Comparison of ENCODE assay signal across 1 cellular context in genomic region chr6:157727629-157728182, GRCh38.
TF ChIP-seq lines count a peak whose summit lies in the region.

No MANE protein-coding gene starts in this region.

TF ChIP-seq in HepG2, 621 proteins besides CTCF, POLR2A, EP300 and RAD21 (continued from another document and continues in another):
- TF ChIP-seq HNF1B (CRISPR knock-in tag; IDR thresholded peaks at IDR 0.05): peak; percentile 93
- TF ChIP-seq ZNF121 (CRISPR knock-in tag; IDR thresholded peaks at IDR 0.05): no peak
- no peak for TF ChIP-seq ZNF180 (CRISPR knock-in tag; IDR thresholded peaks at IDR 0.05; ENCODE audit: borderline replicate concordance, low read depth)
- TF ChIP-seq NR2F2 (IDR thresholded peaks at IDR 0.05; ENCODE audit: borderline replicate concordance, low read depth): no peak
- TF ChIP-seq SOX13 (IDR thresholded peaks at IDR 0.05): no peak
- peak in 1 of 2 experiments; percentile 68; a peak in 3 of 4 replicates for TF ChIP-seq SOX13 (CRISPR knock-in tag; conservative IDR thresholded peaks at IDR 0.05 in 1 of 2, IDR thresholded peaks at IDR 0.05 in 1 of 2)
- 0 out of 2 replicates have a peak, but pooled peaks have one; percentile 46 for TF ChIP-seq KDM4B (CRISPR knock-in tag; IDR thresholded peaks at IDR 0.05)
- peak; percentile 1; the same call in 1 of the 2 replicates for TF ChIP-seq ZNF292 (CRISPR knock-in tag; IDR thresholded peaks at IDR 0.05; ENCODE audit: borderline replicate concordance, low read depth)
- peak; percentile 64 for TF ChIP-seq KDM1A (CRISPR knock-in tag; IDR thresholded peaks at IDR 0.05)
- TF ChIP-seq MAFF (IDR thresholded peaks at IDR 0.05; ENCODE audit: low read depth, low read length): peak; percentile 53
- TF ChIP-seq FOXA3 (CRISPR knock-in tag; IDR thresholded peaks at IDR 0.05): peak; percentile 56; the same call in 1 of the 2 replicates
- TF ChIP-seq SAP130 (CRISPR knock-in tag; IDR thresholded peaks at IDR 0.05; ENCODE audit: low read depth): peak; percentile 55; the same call in 1 of the 2 replicates
- TF ChIP-seq ZNF124 (CRISPR knock-in tag; IDR thresholded peaks at IDR 0.05): 0 out of 2 replicates have a peak, but pooled peaks have one; percentile 4
- TF ChIP-seq PHB2 (IDR thresholded peaks at IDR 0.05; ENCODE audit: partially characterized antibody): no peak
- no peak for TF ChIP-seq ZNF740 (CRISPR knock-in tag; IDR thresholded peaks at IDR 0.05)
- TF ChIP-seq NR2F6 (IDR thresholded peaks at IDR 0.05): peak; percentile 32
- TF ChIP-seq NR2F6 (CRISPR knock-in tag; IDR thresholded peaks at IDR 0.05): no peak; the same call in 1 of the 2 replicates
- peak; percentile 97 for TF ChIP-seq HNF1A (IDR thresholded peaks at IDR 0.05; ENCODE audit: low read depth)
- TF ChIP-seq HNF1A (CRISPR knock-in tag; IDR thresholded peaks at IDR 0.05; ENCODE audit: borderline replicate concordance): peak; percentile 96
- TF ChIP-seq FOSL2 (CRISPR knock-in tag; IDR thresholded peaks at IDR 0.05): peak; percentile 62; the same call in 1 of the 2 replicates
- TF ChIP-seq RBFOX2 (IDR thresholded peaks at IDR 0.05; ENCODE audit: low read depth, low read length): peak; percentile 69
- TF ChIP-seq PAF1 (CRISPR knock-in tag; IDR thresholded peaks at IDR 0.05): no peak
- peak; percentile 76 for TF ChIP-seq TCF7 (IDR thresholded peaks at IDR 0.05; ENCODE audit: low read depth)
- TF ChIP-seq, protein P1, sequence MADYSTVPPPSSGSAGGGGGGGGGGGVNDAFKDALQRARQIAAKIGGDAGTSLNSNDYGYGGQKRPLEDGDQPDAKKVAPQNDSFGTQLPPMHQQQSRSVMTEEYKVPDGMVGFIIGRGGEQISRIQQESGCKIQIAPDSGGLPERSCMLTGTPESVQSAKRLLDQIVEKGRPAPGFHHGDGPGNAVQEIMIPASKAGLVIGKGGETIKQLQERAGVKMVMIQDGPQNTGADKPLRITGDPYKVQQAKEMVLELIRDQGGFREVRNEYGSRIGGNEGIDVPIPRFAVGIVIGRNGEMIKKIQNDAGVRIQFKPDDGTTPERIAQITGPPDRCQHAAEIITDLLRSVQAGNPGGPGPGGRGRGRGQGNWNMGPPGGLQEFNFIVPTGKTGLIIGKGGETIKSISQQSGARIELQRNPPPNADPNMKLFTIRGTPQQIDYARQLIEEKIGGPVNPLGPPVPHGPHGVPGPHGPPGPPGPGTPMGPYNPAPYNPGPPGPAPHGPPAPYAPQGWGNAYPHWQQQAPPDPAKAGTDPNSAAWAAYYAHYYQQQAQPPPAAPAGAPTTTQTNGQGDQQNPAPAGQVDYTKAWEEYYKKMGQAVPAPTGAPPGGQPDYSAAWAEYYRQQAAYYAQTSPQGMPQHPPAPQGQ (CRISPR knock-in tag; IDR thresholded peaks at IDR 0.05; ENCODE audit: borderline replicate concordance): peak; percentile 13; the same call in 1 of the 2 replicates
- TF ChIP-seq ZNF788 (CRISPR knock-in tag; IDR thresholded peaks at IDR 0.05; ENCODE audit: borderline replicate concordance): no peak
- peak; percentile 23; the same call in 1 of the 2 replicates for TF ChIP-seq ZFX (CRISPR knock-in tag; IDR thresholded peaks at IDR 0.05; ENCODE audit: low read depth)
- no peak for TF ChIP-seq SALL2 (CRISPR knock-in tag; IDR thresholded peaks at IDR 0.05)
- 0 out of 2 replicates have a peak, but pooled peaks have one; percentile 56 for TF ChIP-seq KDM6A (CRISPR knock-in tag; IDR thresholded peaks at IDR 0.05; ENCODE audit: low read depth)
- peak; percentile 51; the same call in 1 of the 2 replicates for TF ChIP-seq ZNF501 (CRISPR knock-in tag; IDR thresholded peaks at IDR 0.05)
- TF ChIP-seq, protein P2, sequence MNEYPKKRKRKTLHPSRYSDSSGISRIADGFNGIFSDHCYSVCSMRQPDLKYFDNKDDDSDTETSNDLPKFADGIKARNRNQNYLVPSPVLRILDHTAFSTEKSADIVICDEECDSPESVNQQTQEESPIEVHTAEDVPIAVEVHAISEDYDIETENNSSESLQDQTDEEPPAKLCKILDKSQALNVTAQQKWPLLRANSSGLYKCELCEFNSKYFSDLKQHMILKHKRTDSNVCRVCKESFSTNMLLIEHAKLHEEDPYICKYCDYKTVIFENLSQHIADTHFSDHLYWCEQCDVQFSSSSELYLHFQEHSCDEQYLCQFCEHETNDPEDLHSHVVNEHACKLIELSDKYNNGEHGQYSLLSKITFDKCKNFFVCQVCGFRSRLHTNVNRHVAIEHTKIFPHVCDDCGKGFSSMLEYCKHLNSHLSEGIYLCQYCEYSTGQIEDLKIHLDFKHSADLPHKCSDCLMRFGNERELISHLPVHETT (CRISPR knock-in tag; conservative IDR thresholded peaks at IDR 0.05): 0 out of 2 replicates have a peak, but pooled peaks have one; percentile 15
- TF ChIP-seq KMT2A (CRISPR knock-in tag; IDR thresholded peaks at IDR 0.05): peak; percentile 50; the same call in 1 of the 2 replicates
- no peak for TF ChIP-seq MTA3 (CRISPR knock-in tag; IDR thresholded peaks at IDR 0.05)
- TF ChIP-seq, protein P3, sequence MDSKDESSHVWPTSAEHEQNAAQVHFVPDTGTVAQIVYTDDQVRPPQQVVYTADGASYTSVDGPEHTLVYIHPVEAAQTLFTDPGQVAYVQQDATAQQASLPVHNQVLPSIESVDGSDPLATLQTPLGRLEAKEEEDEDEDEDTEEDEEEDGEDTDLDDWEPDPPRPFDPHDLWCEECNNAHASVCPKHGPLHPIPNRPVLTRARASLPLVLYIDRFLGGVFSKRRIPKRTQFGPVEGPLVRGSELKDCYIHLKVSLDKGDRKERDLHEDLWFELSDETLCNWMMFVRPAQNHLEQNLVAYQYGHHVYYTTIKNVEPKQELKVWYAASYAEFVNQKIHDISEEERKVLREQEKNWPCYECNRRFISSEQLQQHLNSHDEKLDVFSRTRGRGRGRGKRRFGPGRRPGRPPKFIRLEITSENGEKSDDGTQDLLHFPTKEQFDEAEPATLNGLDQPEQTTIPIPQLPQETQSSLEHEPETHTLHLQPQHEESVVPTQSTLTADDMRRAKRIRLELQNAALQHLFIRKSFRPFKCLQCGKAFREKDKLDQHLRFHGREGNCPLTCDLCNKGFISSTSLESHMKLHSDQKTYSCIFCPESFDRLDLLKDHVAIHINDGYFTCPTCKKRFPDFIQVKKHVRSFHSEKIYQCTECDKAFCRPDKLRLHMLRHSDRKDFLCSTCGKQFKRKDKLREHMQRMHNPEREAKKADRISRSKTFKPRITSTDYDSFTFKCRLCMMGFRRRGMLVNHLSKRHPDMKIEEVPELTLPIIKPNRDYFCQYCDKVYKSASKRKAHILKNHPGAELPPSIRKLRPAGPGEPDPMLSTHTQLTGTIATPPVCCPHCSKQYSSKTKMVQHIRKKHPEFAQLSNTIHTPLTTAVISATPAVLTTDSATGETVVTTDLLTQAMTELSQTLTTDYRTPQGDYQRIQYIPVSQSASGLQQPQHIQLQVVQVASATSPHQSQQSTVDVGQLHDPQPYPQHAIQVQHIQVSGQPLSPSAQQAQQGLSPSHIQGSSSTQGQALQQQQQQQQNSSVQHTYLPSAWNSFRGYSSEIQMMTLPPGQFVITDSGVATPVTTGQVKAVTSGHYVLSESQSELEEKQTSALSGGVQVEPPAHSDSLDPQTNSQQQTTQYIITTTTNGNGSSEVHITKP (CRISPR knock-in tag; IDR thresholded peaks at IDR 0.05; ENCODE audit: low read depth): peak; percentile 49; the same call in 1 of the 2 replicates
- TF ChIP-seq POLR2G (IDR thresholded peaks at IDR 0.05; ENCODE audit: low read depth, low read length): peak; percentile 61; the same call in 1 of the 2 replicates
- TF ChIP-seq ARNTL (CRISPR knock-in tag; IDR thresholded peaks at IDR 0.05): no peak
- TF ChIP-seq GTF2F1 (IDR thresholded peaks at IDR 0.05; ENCODE audit: low read length): 0 out of 2 replicates have a peak, but pooled peaks have one; percentile 12
- no peak for TF ChIP-seq ZNF652 (CRISPR knock-in tag; IDR thresholded peaks at IDR 0.05; ENCODE audit: borderline replicate concordance, low read depth)
- peak; percentile 53; the same call in 1 of the 2 replicates for TF ChIP-seq ZNF605 (CRISPR knock-in tag; IDR thresholded peaks at IDR 0.05)
- TF ChIP-seq PHF21A (CRISPR knock-in tag; IDR thresholded peaks at IDR 0.05): 0 out of 2 replicates have a peak, but pooled peaks have one; percentile 18
- TF ChIP-seq DDIT3 (CRISPR knock-in tag; IDR thresholded peaks at IDR 0.05): no peak
- TF ChIP-seq NFIC (IDR thresholded peaks at IDR 0.05; ENCODE audit: low read length): no peak
- 0 out of 2 replicates have a peak, but pooled peaks have one; percentile 51 for TF ChIP-seq DRAP1 (CRISPR knock-in tag; IDR thresholded peaks at IDR 0.05)
- TF ChIP-seq PITX1 (CRISPR knock-in tag; IDR thresholded peaks at IDR 0.05): no peak; the same call in 1 of the 2 replicates
- TF ChIP-seq MEF2D (CRISPR knock-in tag; IDR thresholded peaks at IDR 0.05): peak; percentile 9; the same call in 1 of the 2 replicates
- TF ChIP-seq PPARG (CRISPR knock-in tag; conservative IDR thresholded peaks at IDR 0.05): peak; percentile 44; the same call in 1 of the 2 replicates
- TF ChIP-seq FOXP1 (IDR thresholded peaks at IDR 0.05): no peak
- TF ChIP-seq FOXP1 (CRISPR knock-in tag; IDR thresholded peaks at IDR 0.05): peak; percentile 41; the same call in 1 of the 2 replicates
- peak; percentile 47; the same call in 1 of the 2 replicates for TF ChIP-seq ISL2 (CRISPR knock-in tag; IDR thresholded peaks at IDR 0.05)
- TF ChIP-seq PHF20 (CRISPR knock-in tag; IDR thresholded peaks at IDR 0.05): no peak
- TF ChIP-seq, protein P4, sequence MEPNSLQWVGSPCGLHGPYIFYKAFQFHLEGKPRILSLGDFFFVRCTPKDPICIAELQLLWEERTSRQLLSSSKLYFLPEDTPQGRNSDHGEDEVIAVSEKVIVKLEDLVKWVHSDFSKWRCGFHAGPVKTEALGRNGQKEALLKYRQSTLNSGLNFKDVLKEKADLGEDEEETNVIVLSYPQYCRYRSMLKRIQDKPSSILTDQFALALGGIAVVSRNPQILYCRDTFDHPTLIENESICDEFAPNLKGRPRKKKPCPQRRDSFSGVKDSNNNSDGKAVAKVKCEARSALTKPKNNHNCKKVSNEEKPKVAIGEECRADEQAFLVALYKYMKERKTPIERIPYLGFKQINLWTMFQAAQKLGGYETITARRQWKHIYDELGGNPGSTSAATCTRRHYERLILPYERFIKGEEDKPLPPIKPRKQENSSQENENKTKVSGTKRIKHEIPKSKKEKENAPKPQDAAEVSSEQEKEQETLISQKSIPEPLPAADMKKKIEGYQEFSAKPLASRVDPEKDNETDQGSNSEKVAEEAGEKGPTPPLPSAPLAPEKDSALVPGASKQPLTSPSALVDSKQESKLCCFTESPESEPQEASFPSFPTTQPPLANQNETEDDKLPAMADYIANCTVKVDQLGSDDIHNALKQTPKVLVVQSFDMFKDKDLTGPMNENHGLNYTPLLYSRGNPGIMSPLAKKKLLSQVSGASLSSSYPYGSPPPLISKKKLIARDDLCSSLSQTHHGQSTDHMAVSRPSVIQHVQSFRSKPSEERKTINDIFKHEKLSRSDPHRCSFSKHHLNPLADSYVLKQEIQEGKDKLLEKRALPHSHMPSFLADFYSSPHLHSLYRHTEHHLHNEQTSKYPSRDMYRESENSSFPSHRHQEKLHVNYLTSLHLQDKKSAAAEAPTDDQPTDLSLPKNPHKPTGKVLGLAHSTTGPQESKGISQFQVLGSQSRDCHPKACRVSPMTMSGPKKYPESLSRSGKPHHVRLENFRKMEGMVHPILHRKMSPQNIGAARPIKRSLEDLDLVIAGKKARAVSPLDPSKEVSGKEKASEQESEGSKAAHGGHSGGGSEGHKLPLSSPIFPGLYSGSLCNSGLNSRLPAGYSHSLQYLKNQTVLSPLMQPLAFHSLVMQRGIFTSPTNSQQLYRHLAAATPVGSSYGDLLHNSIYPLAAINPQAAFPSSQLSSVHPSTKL (CRISPR knock-in tag; IDR thresholded peaks at IDR 0.05): peak; percentile 68
